1 cellular context compared by ENCODE assay signal in genomic region chr4:22515145-22515887, GRCh38.
TF ChIP-seq lines count a peak whose summit lies in the region.

No MANE protein-coding gene starts in this region.

TF ChIP-seq in HEK293, 187 proteins besides CTCF, POLR2A, EP300 and RAD21 (continued from another document and continues in another):
- TF ChIP-seq EGR2 (tag by site-specific recombination; IDR thresholded peaks at IDR 0.05; ENCODE audit: low read depth) (peak; percentile 51; the same call in 1 of the 2 replicates), ZNF362 (tag by site-specific recombination; IDR thresholded peaks at IDR 0.05) (no peak), WT1 (tag by site-specific recombination; IDR thresholded peaks at IDR 0.05) (no peak), ZIC2 (tag by site-specific recombination; IDR thresholded peaks at IDR 0.05) (no peak), ZNF239 (tag by site-specific recombination; IDR thresholded peaks at IDR 0.05) (no peak), REPIN1 (tag by site-specific recombination; IDR thresholded peaks at IDR 0.05; ENCODE audit: low read depth) (no peak), ZNF19 (tag by site-specific recombination; IDR thresholded peaks at IDR 0.05; ENCODE audit: low read depth) (no peak), ZNF521 (tag by site-specific recombination; IDR thresholded peaks at IDR 0.05) (no peak), PRDM10 (tag by site-specific recombination; IDR thresholded peaks at IDR 0.05) (peak; percentile 78), ZNF266 (tag by site-specific recombination; IDR thresholded peaks at IDR 0.05; ENCODE audit: low read depth) (no peak), ZNF341 (tag by site-specific recombination; IDR thresholded peaks at IDR 0.05; ENCODE audit: low read depth) (peak; percentile 35; the same call in 1 of the 2 replicates), ZNF174 (tag by site-specific recombination; IDR thresholded peaks at IDR 0.05) (no peak), GLIS1 (tag by site-specific recombination; IDR thresholded peaks at IDR 0.05) (peak; percentile 65), ZBTB1 (tag by site-specific recombination; IDR thresholded peaks at IDR 0.05) (no peak), ZFHX2 (tag by site-specific recombination; conservative IDR thresholded peaks at IDR 0.05) (peak; percentile 69), ZFP41 (tag by site-specific recombination; IDR thresholded peaks at IDR 0.05; ENCODE audit: borderline replicate concordance) (no peak), ZNF549 (tag by site-specific recombination; IDR thresholded peaks at IDR 0.05) (no peak), ZNF670 (tag by site-specific recombination; IDR thresholded peaks at IDR 0.05; ENCODE audit: low read depth) (no peak), TRIM28 (IDR thresholded peaks at IDR 0.05; ENCODE audit: borderline replicate concordance, low read length) (no peak), ZNF518A (tag by site-specific recombination; conservative IDR thresholded peaks at IDR 0.05; ENCODE audit: low read depth) (no peak), ZNF354C (tag by site-specific recombination; IDR thresholded peaks at IDR 0.05; ENCODE audit: borderline replicate concordance, low read depth) (no peak), ZNF747 (tag by site-specific recombination; IDR thresholded peaks at IDR 0.05) (no peak), ZNF530 (tag by site-specific recombination; IDR thresholded peaks at IDR 0.05; ENCODE audit: low read depth) (no peak), ZBTB26 (tag by site-specific recombination; optimal IDR thresholded peaks at IDR 0.05) (peak; percentile 50), ZNF23 (tag by site-specific recombination; IDR thresholded peaks at IDR 0.05; ENCODE audit: borderline replicate concordance) (no peak), GLIS2 (tag by site-specific recombination; IDR thresholded peaks at IDR 0.05) (peak; percentile 52), ZBTB21 (tag by site-specific recombination; IDR thresholded peaks at IDR 0.05) (no peak), ZBTB20 (tag by site-specific recombination; IDR thresholded peaks at IDR 0.05) (peak; percentile 52; the same call in 1 of the 2 replicates), PBX3 (CRISPR knock-in tag; IDR thresholded peaks at IDR 0.05) (no peak)
- TF ChIP-seq, protein P1, sequence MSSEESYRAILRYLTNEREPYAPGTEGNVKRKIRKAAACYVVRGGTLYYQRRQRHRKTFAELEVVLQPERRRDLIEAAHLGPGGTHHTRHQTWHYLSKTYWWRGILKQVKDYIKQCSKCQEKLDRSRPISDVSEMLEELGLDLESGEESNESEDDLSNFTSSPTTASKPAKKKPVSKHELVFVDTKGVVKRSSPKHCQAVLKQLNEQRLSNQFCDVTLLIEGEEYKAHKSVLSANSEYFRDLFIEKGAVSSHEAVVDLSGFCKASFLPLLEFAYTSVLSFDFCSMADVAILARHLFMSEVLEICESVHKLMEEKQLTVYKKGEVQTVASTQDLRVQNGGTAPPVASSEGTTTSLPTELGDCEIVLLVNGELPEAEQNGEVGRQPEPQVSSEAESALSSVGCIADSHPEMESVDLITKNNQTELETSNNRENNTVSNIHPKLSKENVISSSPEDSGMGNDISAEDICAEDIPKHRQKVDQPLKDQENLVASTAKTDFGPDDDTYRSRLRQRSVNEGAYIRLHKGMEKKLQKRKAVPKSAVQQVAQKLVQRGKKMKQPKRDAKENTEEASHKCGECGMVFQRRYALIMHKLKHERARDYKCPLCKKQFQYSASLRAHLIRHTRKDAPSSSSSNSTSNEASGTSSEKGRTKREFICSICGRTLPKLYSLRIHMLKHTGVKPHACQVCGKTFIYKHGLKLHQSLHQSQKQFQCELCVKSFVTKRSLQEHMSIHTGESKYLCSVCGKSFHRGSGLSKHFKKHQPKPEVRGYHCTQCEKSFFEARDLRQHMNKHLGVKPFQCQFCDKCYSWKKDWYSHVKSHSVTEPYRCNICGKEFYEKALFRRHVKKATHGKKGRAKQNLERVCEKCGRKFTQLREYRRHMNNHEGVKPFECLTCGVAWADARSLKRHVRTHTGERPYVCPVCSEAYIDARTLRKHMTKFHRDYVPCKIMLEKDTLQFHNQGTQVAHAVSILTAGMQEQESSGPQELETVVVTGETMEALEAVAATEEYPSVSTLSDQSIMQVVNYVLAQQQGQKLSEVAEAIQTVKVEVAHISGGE (tag by site-specific recombination; conservative IDR thresholded peaks at IDR 0.05; ENCODE audit: low read depth) = no peak
- TF ChIP-seq, protein P2, sequence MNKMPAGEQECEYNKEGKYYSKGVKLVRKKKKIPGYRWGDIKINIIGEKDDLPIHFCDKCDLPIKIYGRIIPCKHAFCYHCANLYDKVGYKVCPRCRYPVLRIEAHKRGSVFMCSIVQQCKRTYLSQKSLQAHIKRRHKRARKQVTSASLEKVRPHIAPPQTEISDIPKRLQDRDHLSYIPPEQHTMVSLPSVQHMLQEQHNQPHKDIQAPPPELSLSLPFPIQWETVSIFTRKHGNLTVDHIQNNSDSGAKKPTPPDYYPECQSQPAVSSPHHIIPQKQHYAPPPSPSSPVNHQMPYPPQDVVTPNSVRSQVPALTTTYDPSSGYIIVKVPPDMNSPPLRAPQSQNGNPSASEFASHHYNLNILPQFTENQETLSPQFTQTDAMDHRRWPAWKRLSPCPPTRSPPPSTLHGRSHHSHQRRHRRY (tag by site-specific recombination; IDR thresholded peaks at IDR 0.05) = no peak
- TF ChIP-seq, protein P3, sequence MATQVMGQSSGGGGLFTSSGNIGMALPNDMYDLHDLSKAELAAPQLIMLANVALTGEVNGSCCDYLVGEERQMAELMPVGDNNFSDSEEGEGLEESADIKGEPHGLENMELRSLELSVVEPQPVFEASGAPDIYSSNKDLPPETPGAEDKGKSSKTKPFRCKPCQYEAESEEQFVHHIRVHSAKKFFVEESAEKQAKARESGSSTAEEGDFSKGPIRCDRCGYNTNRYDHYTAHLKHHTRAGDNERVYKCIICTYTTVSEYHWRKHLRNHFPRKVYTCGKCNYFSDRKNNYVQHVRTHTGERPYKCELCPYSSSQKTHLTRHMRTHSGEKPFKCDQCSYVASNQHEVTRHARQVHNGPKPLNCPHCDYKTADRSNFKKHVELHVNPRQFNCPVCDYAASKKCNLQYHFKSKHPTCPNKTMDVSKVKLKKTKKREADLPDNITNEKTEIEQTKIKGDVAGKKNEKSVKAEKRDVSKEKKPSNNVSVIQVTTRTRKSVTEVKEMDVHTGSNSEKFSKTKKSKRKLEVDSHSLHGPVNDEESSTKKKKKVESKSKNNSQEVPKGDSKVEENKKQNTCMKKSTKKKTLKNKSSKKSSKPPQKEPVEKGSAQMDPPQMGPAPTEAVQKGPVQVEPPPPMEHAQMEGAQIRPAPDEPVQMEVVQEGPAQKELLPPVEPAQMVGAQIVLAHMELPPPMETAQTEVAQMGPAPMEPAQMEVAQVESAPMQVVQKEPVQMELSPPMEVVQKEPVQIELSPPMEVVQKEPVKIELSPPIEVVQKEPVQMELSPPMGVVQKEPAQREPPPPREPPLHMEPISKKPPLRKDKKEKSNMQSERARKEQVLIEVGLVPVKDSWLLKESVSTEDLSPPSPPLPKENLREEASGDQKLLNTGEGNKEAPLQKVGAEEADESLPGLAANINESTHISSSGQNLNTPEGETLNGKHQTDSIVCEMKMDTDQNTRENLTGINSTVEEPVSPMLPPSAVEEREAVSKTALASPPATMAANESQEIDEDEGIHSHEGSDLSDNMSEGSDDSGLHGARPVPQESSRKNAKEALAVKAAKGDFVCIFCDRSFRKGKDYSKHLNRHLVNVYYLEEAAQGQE (tag by site-specific recombination; IDR thresholded peaks at IDR 0.05) = no peak
- TF ChIP-seq, protein P4, sequence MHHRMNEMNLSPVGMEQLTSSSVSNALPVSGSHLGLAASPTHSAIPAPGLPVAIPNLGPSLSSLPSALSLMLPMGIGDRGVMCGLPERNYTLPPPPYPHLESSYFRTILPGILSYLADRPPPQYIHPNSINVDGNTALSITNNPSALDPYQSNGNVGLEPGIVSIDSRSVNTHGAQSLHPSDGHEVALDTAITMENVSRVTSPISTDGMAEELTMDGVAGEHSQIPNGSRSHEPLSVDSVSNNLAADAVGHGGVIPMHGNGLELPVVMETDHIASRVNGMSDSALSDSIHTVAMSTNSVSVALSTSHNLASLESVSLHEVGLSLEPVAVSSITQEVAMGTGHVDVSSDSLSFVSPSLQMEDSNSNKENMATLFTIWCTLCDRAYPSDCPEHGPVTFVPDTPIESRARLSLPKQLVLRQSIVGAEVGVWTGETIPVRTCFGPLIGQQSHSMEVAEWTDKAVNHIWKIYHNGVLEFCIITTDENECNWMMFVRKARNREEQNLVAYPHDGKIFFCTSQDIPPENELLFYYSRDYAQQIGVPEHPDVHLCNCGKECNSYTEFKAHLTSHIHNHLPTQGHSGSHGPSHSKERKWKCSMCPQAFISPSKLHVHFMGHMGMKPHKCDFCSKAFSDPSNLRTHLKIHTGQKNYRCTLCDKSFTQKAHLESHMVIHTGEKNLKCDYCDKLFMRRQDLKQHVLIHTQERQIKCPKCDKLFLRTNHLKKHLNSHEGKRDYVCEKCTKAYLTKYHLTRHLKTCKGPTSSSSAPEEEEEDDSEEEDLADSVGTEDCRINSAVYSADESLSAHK (tag by site-specific recombination; IDR thresholded peaks at IDR 0.05) = no peak
